Comparison of ENCODE assay signal across 8 cellular contexts in the genomic region with DNA sequence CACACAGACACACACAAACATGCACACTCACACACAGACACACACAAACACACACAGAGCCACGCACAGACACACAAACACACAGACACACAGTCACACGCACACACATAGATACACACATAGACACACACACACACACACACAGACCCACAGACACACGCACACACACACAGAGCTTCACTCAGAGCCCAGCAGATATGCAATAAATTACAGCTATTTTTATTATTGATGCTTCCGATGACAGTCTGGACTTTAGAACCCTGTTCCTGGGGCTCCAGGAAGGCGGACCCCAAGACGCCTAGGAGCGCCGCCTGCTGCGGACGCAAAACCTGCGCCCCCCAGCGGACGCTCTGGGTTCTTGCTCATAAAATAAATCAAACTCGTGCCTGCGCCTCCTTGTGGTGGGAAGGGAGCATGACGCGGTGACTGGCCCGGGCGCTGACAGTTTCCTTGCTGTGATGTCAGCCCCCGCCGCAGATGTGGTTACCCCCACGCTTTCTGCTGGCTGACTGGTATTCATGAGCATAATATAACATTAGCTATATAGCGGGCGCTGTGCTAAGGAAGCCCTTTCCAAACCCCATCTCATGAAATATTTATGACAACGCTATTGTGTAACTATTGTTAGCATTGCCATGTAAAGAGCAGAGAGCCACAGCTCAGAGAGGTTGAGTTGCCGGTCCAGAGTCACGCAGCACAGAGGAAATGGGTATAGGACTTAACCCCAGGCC.
DNase-seq lines count a peak whose midpoint lies in the region; ATAC-seq and TF ChIP-seq lines count a peak whose summit lies in the region.

No MANE protein-coding gene starts in this region.

- no peaks in the 10 kb centered on the region for H3K9me3 Mint-ChIP-seq in activated CD4-positive, alpha-beta memory T cell treated with anti-CD3 and anti-CD28 coated beads for 36 hours
- no peaks in the 10 kb centered on the region for H3K9me3 Mint-ChIP-seq in memory B cell

- no peak overlapping the region for H3K9ac ChIP-seq in BLaER1

- H3K4me1 ChIP-seq in BLaER1 = peaks cover 45% of the 10 kb centered on the region

- H3K27ac ChIP-seq in BLaER1 (no peak overlapping the region), dorsolateral prefrontal cortex (no peak overlapping the region)

- H3K4me3 Mint-ChIP-seq in activated CD4-positive, alpha-beta memory T cell treated with anti-CD3 and anti-CD28 coated beads for 36 hours = peak overlapping the region; percentile 23
- H3K4me3 Mint-ChIP-seq in memory B cell = peak overlapping the region; percentile 77

- peak overlapping the region; percentile 33; the same call in 1 of the 2 replicates for H3K4me2 ChIP-seq in BLaER1

- peak overlapping the region; percentile 69 for H3K27ac Mint-ChIP-seq in activated CD4-positive, alpha-beta memory T cell treated with anti-CD3 and anti-CD28 coated beads for 36 hours
- H3K27ac Mint-ChIP-seq in memory B cell = peak overlapping the region; percentile 83

- H4K20me1 ChIP-seq in BLaER1 = no peaks in the 10 kb centered on the region

- CTCF ChIA-PET in activated CD4-positive, alpha-beta memory T cell treated with anti-CD3 and anti-CD28 coated beads for 36 hours (lab: Charles Lee) = interaction anchor here (0.7 to 5.8 kb wide), 59 partner anchors 8 to 262 kb away, joined by 3 to 290 read pairs (median 6); a partner anchor contains a TSS

- intact Hi-C loops in activated CD4-positive, alpha-beta memory T cell treated with anti-CD3 and anti-CD28 coated beads for 36 hours (cut with micrococcal nuclease) = loop anchor here (1.0 to 10.0 kb wide), 7 partner anchors 50 to 1068 kb away; no protein-coding TSS in a partner anchor
- intact Hi-C loops in dorsolateral prefrontal cortex (cut with DNase I) = loop anchor here (2.0 to 5.0 kb wide), 4 partner anchors 166 to 260 kb away; no protein-coding TSS in a partner anchor

- H3K9me3 ChIP-seq in BLaER1 = no peaks in the 10 kb centered on the region

- TF ChIP-seq CTCF in dorsolateral prefrontal cortex (IDR thresholded peaks at IDR 0.05 in 54 of 56, conservative IDR thresholded peaks at IDR 0.05 in 2 of 56; ENCODE audit: low read depth in 1 of 56, partially characterized antibody in 56 of 56) = peak in 55 of 56 donors; percentile 95 to 100 (median 100)

- H3K4me1 Mint-ChIP-seq in activated CD4-positive, alpha-beta memory T cell treated with anti-CD3 and anti-CD28 coated beads for 36 hours (ENCODE audit: low read depth) = peaks cover 64% of the 10 kb centered on the region
- peaks cover 44% of the 10 kb centered on the region for H3K4me1 Mint-ChIP-seq in memory B cell

- peaks cover 8% of the 10 kb centered on the region for H3K27me3 Mint-ChIP-seq in activated CD4-positive, alpha-beta memory T cell treated with anti-CD3 and anti-CD28 coated beads for 36 hours
- H3K27me3 Mint-ChIP-seq in memory B cell = no peaks in the 10 kb centered on the region

- POLR2A ChIA-PET in activated CD4-positive, alpha-beta memory T cell treated with anti-CD3 and anti-CD28 coated beads for 36 hours (lab: Charles Lee) = interaction anchor here (1.0 to 3.7 kb wide), 4 partner anchors 84 to 167 kb away, joined by 3 to 26 read pairs (median 10); no protein-coding TSS in a partner anchor

- DNase-seq in HK-2 (ENCODE audit: unreplicated experiment) (peak; percentile 83), NCI-H82 treated with DMSO at 0.1 percent for 48 hours (lab: John Stamatoyannopoulos, UW; ENCODE audit: unreplicated experiment) (peak; percentile 69), dorsolateral prefrontal cortex (peak; percentile 57 to 92 (median 84)), memory B cell (ENCODE audit: low spot score in 2 of 2) (peak; percentile 95 to 96)
- peak; percentile 98 for DNase-seq in activated CD4-positive, alpha-beta memory T cell treated with anti-CD3 and anti-CD28 coated beads for 36 hours
- peak; percentile 93 for DNase-seq in stimulated activated CD8-positive, alpha-beta memory T cell treated with anti-CD3 and anti-CD28 coated beads, Interleukin-15, amount 100 ng/mL, for 24 hours (ENCODE audit: low read depth)

- peak; percentile 42 for ATAC-seq in GM19328 (IDR thresholded peaks at IDR 0.05; ENCODE audit: unreplicated experiment)
- ATAC-seq in memory B cell (ENCODE audit: low read depth) = peak; percentile 54

- no peaks in the 10 kb centered on the region for H3K36me3 ChIP-seq in BLaER1

- no peaks in the 10 kb centered on the region for H3K36me3 Mint-ChIP-seq in activated CD4-positive, alpha-beta memory T cell treated with anti-CD3 and anti-CD28 coated beads for 36 hours
- no peaks in the 10 kb centered on the region for H3K36me3 Mint-ChIP-seq in memory B cell

- H3K4me3 ChIP-seq in BLaER1 (no peak overlapping the region), dorsolateral prefrontal cortex (peak overlapping the region in 45 of 59 donors; percentile 1 to 52 (median 27))

- H3K27me3 ChIP-seq in BLaER1 (no peaks in the 10 kb centered on the region), dorsolateral prefrontal cortex (peaks cover 0 to 3% (median 0%) of the 10 kb centered on the region in 45 donors)
